ENCODE assay signal across 9 cellular contexts in genomic region chr15:78055923-78056713, GRCh38. TPM values are rescaled to one million over a fixed set of nuclear protein-coding genes. Genes with fewer than 3 reads are reported as not detected.
DNase-seq lines count a peak whose midpoint lies in the region; ATAC-seq and TF ChIP-seq lines count a peak whose summit lies in the region.
"Had no signal": no experiment of that assay in that cellular context is flagged by ENCODE, and none has a peak within 500 bp of the region (broad histone marks: within the 10 kb centered on the region; RNA-seq: fewer than 3 reads in every experiment).

No MANE protein-coding gene starts in this region.

- H3K9me2 ChIP-seq in OCI-LY7 (ENCODE audit: insufficient read depth, low read length), result no peaks in the 10 kb centered on the region

- H3K27ac ChIP-seq in OCI-LY7 (ENCODE audit: low read depth, low read length, poor library complexity, severe bottlenecking) (peak overlapping the region; percentile 81), epithelial cell of prostate (peak overlapping the region; percentile 92), neutrophil (peak overlapping the region; percentile 79)

- CTCF ChIA-PET in OCI-LY7 (lab: Charles Lee; ENCODE audit: unreplicated experiment), result interaction anchor here (0.7 to 1.0 kb wide), 2 partner anchors 9 to 22 kb away, joined by 3 read pairs; partner anchors contain the start of gene TBC1D2B

- DNase-seq in ELR (ENCODE audit: low read depth), result peak; percentile 69
- no peak for DNase-seq in OCI-LY7 (ENCODE audit: low spot score)
- no peak for DNase-seq in epithelial cell of prostate (ENCODE audit: low read depth, low spot score)
- no peak for DNase-seq in T-helper 9 cell
- DNase-seq in NCI-H446 (lab: John Stamatoyannopoulos, UW), result no peak

- TF ChIP-seq CTCF in OCI-LY7 (conservative IDR thresholded peaks at IDR 0.05; ENCODE audit: low read length), result no peak
- no peak for TF ChIP-seq CTCF in neutrophil (IDR thresholded peaks at IDR 0.05)

- POLR2A ChIA-PET in OCI-LY7 (lab: Charles Lee), result interaction anchor here (0.7 to 5.6 kb wide), 5 partner anchors 8 to 499 kb away, joined by 3 to 53 read pairs (median 4); no protein-coding TSS in a partner anchor

- peaks cover 72% of the 10 kb centered on the region for H3K79me2 ChIP-seq in OCI-LY7 (ENCODE audit: insufficient read depth, low read depth, low read length)

- peak overlapping the region; percentile 75 for H3K4me2 ChIP-seq in OCI-LY7 (ENCODE audit: low read length)

- H3K4me1 ChIP-seq in OCI-LY7 (ENCODE audit: insufficient read depth, low read length, poor library complexity, severe bottlenecking) (peaks cover 95% of the 10 kb centered on the region), neutrophil (ENCODE audit: control insufficient read depth in 1 of 2, insufficient read depth in 1 of 2, low read depth in 1 of 2, low read length in 1 of 2) (peaks cover 69 to 82% of the 10 kb centered on the region in 2 experiments)

- H4K20me1 ChIP-seq in OCI-LY7 (ENCODE audit: insufficient read depth, low read length), result no peaks in the 10 kb centered on the region

- peak overlapping the region; percentile 45 for H3K4me3 ChIP-seq in OCI-LY7 (ENCODE audit: low read depth, low read length, poor library complexity, severe bottlenecking)
- H3K4me3 ChIP-seq in neutrophil (ENCODE audit: low read depth in 1 of 2, low read length in 1 of 2), result no peak overlapping the region

- peaks cover 28% of the 10 kb centered on the region; the same call in 1 of the 2 replicates for H3K36me3 ChIP-seq in OCI-LY7 (ENCODE audit: insufficient read depth, low read length)
- H3K36me3 ChIP-seq in neutrophil, result peaks cover 7% of the 10 kb centered on the region

- H2AFZ ChIP-seq in OCI-LY7 (ENCODE audit: low read length), result no peak overlapping the region

- no TSS peak for BruUV-seq in OCI-LY7 (replicated peaks; lab: Mats Ljungman, UMichigan)

- H3K9me3 ChIP-seq in OCI-LY7 (ENCODE audit: low read length) (no peaks in the 10 kb centered on the region), neutrophil (no peaks in the 10 kb centered on the region)

- no peaks in the 10 kb centered on the region for H3K27me3 ChIP-seq in neutrophil

- no peak for ATAC-seq in HG02571 (IDR thresholded peaks at IDR 0.05; ENCODE audit: unreplicated experiment)
- ATAC-seq in GM21367 (IDR thresholded peaks at IDR 0.05; ENCODE audit: unreplicated experiment), result no peak

- intact Hi-C loops in OCI-LY7 (cut with micrococcal nuclease; ENCODE audit: unreplicated experiment), result no loop called here

RNA-seq across cellular contexts. Expression of gene TBC1D2B, which starts 21.4 kb away (rescaled TPM):
- total RNA-seq in OCI-LY7 (2014; rRNA removed; shearing (Covaris generic)), result 22.8 and 30.9 TPM in 2 replicates
- 38.2 and 41.5 TPM in 2 replicates for total RNA-seq in OCI-LY7 (2022)

RNA-seq across cellular contexts. Expression of gene SH2D7, which starts 36.2 kb away (rescaled TPM):
- not detected in 2 replicates for total RNA-seq in OCI-LY7 (2014; rRNA removed; shearing (Covaris generic))
- not detected in 2 replicates for total RNA-seq in OCI-LY7 (2022)
- total RNA-seq: subcutaneous adipose tissue had no signal
